Comparison of ENCODE assay signal across 1 cellular context in the genomic region with DNA sequence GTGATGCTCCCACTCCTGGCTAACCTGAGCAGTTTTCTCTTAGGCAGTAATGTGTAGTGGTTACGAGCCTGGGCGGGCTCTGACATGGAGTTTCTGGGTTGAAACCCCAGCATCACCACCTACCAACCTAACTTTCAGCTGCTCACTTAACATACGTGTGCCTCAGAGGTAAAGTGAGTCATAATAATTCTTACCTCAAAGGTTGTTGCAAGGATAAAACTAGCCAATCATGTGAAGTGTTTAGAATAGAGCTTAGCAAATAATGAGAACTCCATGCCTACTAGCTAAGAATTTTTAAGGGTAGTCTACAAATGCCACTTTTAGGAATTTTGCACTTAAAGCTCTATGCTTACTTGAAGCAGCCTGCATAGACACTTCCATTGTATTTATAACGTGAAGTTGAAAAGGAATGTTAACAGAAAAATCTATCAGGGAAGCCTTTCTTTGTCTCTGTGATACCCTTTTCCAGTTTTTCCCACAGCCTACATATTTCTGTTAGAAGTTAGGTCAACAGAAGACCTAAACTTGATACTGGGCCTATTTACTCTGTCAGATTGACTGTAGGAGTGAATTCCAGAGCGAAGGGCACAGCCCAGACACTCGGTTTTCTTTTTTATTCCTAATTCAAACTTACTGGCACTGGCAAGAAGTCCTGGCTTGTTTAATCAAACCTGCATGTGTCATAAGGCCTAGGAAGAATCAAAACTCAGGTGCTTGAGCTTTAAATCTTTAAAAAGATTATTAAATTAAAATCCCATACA.
TF ChIP-seq lines count a peak whose summit lies in the region.

No MANE protein-coding gene starts in this region.

TF ChIP-seq in HepG2, 621 proteins besides CTCF, POLR2A, EP300 and RAD21 (continued from another document):
- TF ChIP-seq, protein P1, sequence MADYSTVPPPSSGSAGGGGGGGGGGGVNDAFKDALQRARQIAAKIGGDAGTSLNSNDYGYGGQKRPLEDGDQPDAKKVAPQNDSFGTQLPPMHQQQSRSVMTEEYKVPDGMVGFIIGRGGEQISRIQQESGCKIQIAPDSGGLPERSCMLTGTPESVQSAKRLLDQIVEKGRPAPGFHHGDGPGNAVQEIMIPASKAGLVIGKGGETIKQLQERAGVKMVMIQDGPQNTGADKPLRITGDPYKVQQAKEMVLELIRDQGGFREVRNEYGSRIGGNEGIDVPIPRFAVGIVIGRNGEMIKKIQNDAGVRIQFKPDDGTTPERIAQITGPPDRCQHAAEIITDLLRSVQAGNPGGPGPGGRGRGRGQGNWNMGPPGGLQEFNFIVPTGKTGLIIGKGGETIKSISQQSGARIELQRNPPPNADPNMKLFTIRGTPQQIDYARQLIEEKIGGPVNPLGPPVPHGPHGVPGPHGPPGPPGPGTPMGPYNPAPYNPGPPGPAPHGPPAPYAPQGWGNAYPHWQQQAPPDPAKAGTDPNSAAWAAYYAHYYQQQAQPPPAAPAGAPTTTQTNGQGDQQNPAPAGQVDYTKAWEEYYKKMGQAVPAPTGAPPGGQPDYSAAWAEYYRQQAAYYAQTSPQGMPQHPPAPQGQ (CRISPR knock-in tag; IDR thresholded peaks at IDR 0.05; ENCODE audit: borderline replicate concordance): no peak
- TF ChIP-seq ZNF567 (CRISPR knock-in tag; IDR thresholded peaks at IDR 0.05; ENCODE audit: borderline replicate concordance): no peak
- TF ChIP-seq, protein P2, sequence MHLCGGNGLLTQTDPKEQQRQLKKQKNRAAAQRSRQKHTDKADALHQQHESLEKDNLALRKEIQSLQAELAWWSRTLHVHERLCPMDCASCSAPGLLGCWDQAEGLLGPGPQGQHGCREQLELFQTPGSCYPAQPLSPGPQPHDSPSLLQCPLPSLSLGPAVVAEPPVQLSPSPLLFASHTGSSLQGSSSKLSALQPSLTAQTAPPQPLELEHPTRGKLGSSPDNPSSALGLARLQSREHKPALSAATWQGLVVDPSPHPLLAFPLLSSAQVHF (CRISPR knock-in tag; IDR thresholded peaks at IDR 0.05): no peak
- TF ChIP-seq MAFF (IDR thresholded peaks at IDR 0.05; ENCODE audit: low read depth, low read length): no peak
- TF ChIP-seq ZNF83 (CRISPR knock-in tag; IDR thresholded peaks at IDR 0.05; ENCODE audit: borderline replicate concordance): no peak
- no peak for TF ChIP-seq HOXA9 (CRISPR knock-in tag; IDR thresholded peaks at IDR 0.05; ENCODE audit: borderline replicate concordance)
- no peak for TF ChIP-seq RFX1 (IDR thresholded peaks at IDR 0.05)
- TF ChIP-seq, protein P3, sequence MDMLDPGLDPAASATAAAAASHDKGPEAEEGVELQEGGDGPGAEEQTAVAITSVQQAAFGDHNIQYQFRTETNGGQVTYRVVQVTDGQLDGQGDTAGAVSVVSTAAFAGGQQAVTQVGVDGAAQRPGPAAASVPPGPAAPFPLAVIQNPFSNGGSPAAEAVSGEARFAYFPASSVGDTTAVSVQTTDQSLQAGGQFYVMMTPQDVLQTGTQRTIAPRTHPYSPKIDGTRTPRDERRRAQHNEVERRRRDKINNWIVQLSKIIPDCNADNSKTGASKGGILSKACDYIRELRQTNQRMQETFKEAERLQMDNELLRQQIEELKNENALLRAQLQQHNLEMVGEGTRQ (IDR thresholded peaks at IDR 0.05; ENCODE audit: low read depth, low read length): no peak
- TF ChIP-seq, protein P3 (CRISPR knock-in tag; IDR thresholded peaks at IDR 0.05; ENCODE audit: borderline replicate concordance): no peak
- TF ChIP-seq, protein P4, sequence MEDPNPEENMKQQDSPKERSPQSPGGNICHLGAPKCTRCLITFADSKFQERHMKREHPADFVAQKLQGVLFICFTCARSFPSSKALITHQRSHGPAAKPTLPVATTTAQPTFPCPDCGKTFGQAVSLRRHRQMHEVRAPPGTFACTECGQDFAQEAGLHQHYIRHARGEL (CRISPR knock-in tag; IDR thresholded peaks at IDR 0.05): no peak
- no peak for TF ChIP-seq NCOA1 (CRISPR knock-in tag; IDR thresholded peaks at IDR 0.05)
- no peak for TF ChIP-seq CREB1 (IDR thresholded peaks at IDR 0.05)
- no peak for TF ChIP-seq CREB1 (CRISPR knock-in tag; IDR thresholded peaks at IDR 0.05)
- TF ChIP-seq, protein P5, sequence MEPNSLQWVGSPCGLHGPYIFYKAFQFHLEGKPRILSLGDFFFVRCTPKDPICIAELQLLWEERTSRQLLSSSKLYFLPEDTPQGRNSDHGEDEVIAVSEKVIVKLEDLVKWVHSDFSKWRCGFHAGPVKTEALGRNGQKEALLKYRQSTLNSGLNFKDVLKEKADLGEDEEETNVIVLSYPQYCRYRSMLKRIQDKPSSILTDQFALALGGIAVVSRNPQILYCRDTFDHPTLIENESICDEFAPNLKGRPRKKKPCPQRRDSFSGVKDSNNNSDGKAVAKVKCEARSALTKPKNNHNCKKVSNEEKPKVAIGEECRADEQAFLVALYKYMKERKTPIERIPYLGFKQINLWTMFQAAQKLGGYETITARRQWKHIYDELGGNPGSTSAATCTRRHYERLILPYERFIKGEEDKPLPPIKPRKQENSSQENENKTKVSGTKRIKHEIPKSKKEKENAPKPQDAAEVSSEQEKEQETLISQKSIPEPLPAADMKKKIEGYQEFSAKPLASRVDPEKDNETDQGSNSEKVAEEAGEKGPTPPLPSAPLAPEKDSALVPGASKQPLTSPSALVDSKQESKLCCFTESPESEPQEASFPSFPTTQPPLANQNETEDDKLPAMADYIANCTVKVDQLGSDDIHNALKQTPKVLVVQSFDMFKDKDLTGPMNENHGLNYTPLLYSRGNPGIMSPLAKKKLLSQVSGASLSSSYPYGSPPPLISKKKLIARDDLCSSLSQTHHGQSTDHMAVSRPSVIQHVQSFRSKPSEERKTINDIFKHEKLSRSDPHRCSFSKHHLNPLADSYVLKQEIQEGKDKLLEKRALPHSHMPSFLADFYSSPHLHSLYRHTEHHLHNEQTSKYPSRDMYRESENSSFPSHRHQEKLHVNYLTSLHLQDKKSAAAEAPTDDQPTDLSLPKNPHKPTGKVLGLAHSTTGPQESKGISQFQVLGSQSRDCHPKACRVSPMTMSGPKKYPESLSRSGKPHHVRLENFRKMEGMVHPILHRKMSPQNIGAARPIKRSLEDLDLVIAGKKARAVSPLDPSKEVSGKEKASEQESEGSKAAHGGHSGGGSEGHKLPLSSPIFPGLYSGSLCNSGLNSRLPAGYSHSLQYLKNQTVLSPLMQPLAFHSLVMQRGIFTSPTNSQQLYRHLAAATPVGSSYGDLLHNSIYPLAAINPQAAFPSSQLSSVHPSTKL (CRISPR knock-in tag; IDR thresholded peaks at IDR 0.05): no peak
- TF ChIP-seq ZFP41 (CRISPR knock-in tag; IDR thresholded peaks at IDR 0.05; ENCODE audit: borderline replicate concordance): no peak
- no peak for TF ChIP-seq KLF15 (CRISPR knock-in tag; IDR thresholded peaks at IDR 0.05; ENCODE audit: borderline replicate concordance)
- TF ChIP-seq, protein P6, sequence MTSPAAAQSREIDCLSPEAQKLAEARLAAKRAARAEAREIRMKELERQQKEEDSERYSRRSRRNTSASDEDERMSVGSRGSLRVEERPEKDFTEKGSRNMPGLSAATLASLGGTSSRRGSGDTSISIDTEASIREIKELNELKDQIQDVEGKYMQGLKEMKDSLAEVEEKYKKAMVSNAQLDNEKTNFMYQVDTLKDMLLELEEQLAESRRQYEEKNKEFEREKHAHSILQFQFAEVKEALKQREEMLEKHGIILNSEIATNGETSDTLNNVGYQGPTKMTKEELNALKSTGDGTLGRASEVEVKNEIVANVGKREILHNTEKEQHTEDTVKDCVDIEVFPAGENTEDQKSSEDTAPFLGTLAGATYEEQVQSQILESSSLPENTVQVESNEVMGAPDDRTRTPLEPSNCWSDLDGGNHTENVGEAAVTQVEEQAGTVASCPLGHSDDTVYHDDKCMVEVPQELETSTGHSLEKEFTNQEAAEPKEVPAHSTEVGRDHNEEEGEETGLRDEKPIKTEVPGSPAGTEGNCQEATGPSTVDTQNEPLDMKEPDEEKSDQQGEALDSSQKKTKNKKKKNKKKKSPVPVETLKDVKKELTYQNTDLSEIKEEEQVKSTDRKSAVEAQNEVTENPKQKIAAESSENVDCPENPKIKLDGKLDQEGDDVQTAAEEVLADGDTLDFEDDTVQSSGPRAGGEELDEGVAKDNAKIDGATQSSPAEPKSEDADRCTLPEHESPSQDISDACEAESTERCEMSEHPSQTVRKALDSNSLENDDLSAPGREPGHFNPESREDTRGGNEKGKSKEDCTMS (CRISPR knock-in tag; conservative IDR thresholded peaks at IDR 0.05): no peak
